12 cellular contexts compared by ENCODE assay signal in genomic region chr1:88801575-88802208, GRCh38.
DNase-seq lines count a peak whose midpoint lies in the region; ATAC-seq lines count a peak whose summit lies in the region.
"Had no signal": no experiment of that assay in that cellular context is flagged by ENCODE, and none has a peak within 500 bp of the region (broad histone marks: within the 10 kb centered on the region; RNA-seq: fewer than 3 reads in every experiment).

No MANE protein-coding gene starts in this region.

- no peaks in the 10 kb centered on the region for H3K27me3 Mint-ChIP-seq in activated naive CD4-positive, alpha-beta T cell treated with anti-CD3 and anti-CD28 coated beads, Interleukin-2, amount 10 ng/mL, durations not matched to agents 7 days and 5 days
- H3K27me3 Mint-ChIP-seq: CD4-positive, alpha-beta memory T cell had no signal

- no peak for ATAC-seq in stimulated activated effector memory CD8-positive, alpha-beta T cell treated with anti-CD3 and anti-CD28 coated beads, Interleukin-12 subunit alpha, Interleukin-12 subunit beta, amount 100 ng/mL, for 72 hours
- ATAC-seq in Right ventricle myocardium superior (ENCODE audit: poor library complexity): no peak
- ATAC-seq: left ventricle myocardium superior had no signal

- H3K9me3 Mint-ChIP-seq in activated naive CD4-positive, alpha-beta T cell treated with anti-CD3 and anti-CD28 coated beads, Interleukin-2, amount 10 ng/mL, durations not matched to agents 7 days and 5 days: peaks cover 14% of the 10 kb centered on the region
- H3K9me3 Mint-ChIP-seq in stimulated activated effector memory CD8-positive, alpha-beta T cell treated with anti-CD3 and anti-CD28 coated beads, Interleukin-12 subunit alpha, Interleukin-12 subunit beta, amount 100 ng/mL, for 72 hours: no peaks in the 10 kb centered on the region

- no peak overlapping the region for H3K4me3 Mint-ChIP-seq in activated naive CD4-positive, alpha-beta T cell treated with anti-CD3 and anti-CD28 coated beads, Interleukin-2, amount 10 ng/mL, durations not matched to agents 7 days and 5 days
- H3K4me3 Mint-ChIP-seq in stimulated activated effector memory CD8-positive, alpha-beta T cell treated with anti-CD3 and anti-CD28 coated beads, Interleukin-12 subunit alpha, Interleukin-12 subunit beta, amount 100 ng/mL, for 72 hours: no peak overlapping the region
- H3K4me3 Mint-ChIP-seq: CD4-positive, alpha-beta memory T cell had no signal

- no peak for DNase-seq in activated naive CD4-positive, alpha-beta T cell treated with anti-CD3 and anti-CD28 coated beads, Interleukin-2, amount 10 ng/mL, durations not matched to agents 7 days and 5 days
- no peak for DNase-seq in activated naive CD4-positive, alpha-beta T cell treated with anti-CD3 and anti-CD28 coated beads, Interleukin-2, amount 50 U/mL, for 16 hours
- DNase-seq in NCI-H69 (lab: John Stamatoyannopoulos, UW): peak; percentile 18
- DNase-seq in dermis blood vessel endothelial cell: peak; percentile 20
- DNase-seq in stimulated activated effector memory CD8-positive, alpha-beta T cell treated with anti-CD3 and anti-CD28 coated beads, Interleukin-12 subunit alpha, Interleukin-12 subunit beta, amount 100 ng/mL, for 72 hours (ENCODE audit: low spot score in 2 of 2): no peak
- no peak for DNase-seq in hippocampal formation (lab: John Stamatoyannopoulos, UW)
- no peak for DNase-seq in Right ventricle myocardium superior
- DNase-seq in occipital lobe (lab: John Stamatoyannopoulos, UW): no peak
- DNase-seq: activated CD4-positive, alpha-beta T cell treated with anti-CD3 and anti-CD28 coated beads for 48 hours; CD4-positive, alpha-beta memory T cell; left ventricle myocardium superior; NCI-H345 had no signal

- CTCF ChIA-PET in activated naive CD4-positive, alpha-beta T cell treated with anti-CD3 and anti-CD28 coated beads, Interleukin-2, amount 10 ng/mL, durations not matched to agents 7 days and 5 days (lab: Charles Lee): interaction anchor here (0.6 to 1.6 kb wide), 4 partner anchors 66 to 116 kb away, joined by 3 to 11 read pairs (median 4); no protein-coding TSS in a partner anchor

- peaks cover 21% of the 10 kb centered on the region for H3K4me1 Mint-ChIP-seq in activated naive CD4-positive, alpha-beta T cell treated with anti-CD3 and anti-CD28 coated beads, Interleukin-2, amount 10 ng/mL, durations not matched to agents 7 days and 5 days
- no peaks in the 10 kb centered on the region for H3K4me1 Mint-ChIP-seq in stimulated activated effector memory CD8-positive, alpha-beta T cell treated with anti-CD3 and anti-CD28 coated beads, Interleukin-12 subunit alpha, Interleukin-12 subunit beta, amount 100 ng/mL, for 72 hours

- intact Hi-C loops in Right ventricle myocardium superior (cut with DNase I): no loop called here

- H3K36me3 Mint-ChIP-seq in activated naive CD4-positive, alpha-beta T cell treated with anti-CD3 and anti-CD28 coated beads, Interleukin-2, amount 10 ng/mL, durations not matched to agents 7 days and 5 days: peaks cover 58% of the 10 kb centered on the region
- H3K36me3 Mint-ChIP-seq in stimulated activated effector memory CD8-positive, alpha-beta T cell treated with anti-CD3 and anti-CD28 coated beads, Interleukin-12 subunit alpha, Interleukin-12 subunit beta, amount 100 ng/mL, for 72 hours: peaks cover 37% of the 10 kb centered on the region

- peak overlapping the region; percentile 82 for H3K27ac Mint-ChIP-seq in activated naive CD4-positive, alpha-beta T cell treated with anti-CD3 and anti-CD28 coated beads, Interleukin-2, amount 10 ng/mL, durations not matched to agents 7 days and 5 days
- H3K27ac Mint-ChIP-seq in stimulated activated effector memory CD8-positive, alpha-beta T cell treated with anti-CD3 and anti-CD28 coated beads, Interleukin-12 subunit alpha, Interleukin-12 subunit beta, amount 100 ng/mL, for 72 hours: peak overlapping the region; percentile 78

Comparison
In these comparisons a context has a peak if more than half of its experiments do, and no peak if none do; other contexts are left out.
1. DNase-seq: peak in NCI-H69 (single experiment) and dermis blood vessel endothelial cell (single experiment); none in activated naive CD4-positive, alpha-beta T cell treated with anti-CD3 and anti-CD28 coated beads, Interleukin-2, amount 10 ng/mL, durations not matched to agents 7 days and 5 days (single experiment), activated naive CD4-positive, alpha-beta T cell treated with anti-CD3 and anti-CD28 coated beads, Interleukin-2, amount 50 U/mL, for 16 hours (single experiment), stimulated activated effector memory CD8-positive, alpha-beta T cell treated with anti-CD3 and anti-CD28 coated beads, Interleukin-12 subunit alpha, Interleukin-12 subunit beta, amount 100 ng/mL, for 72 hours (0 of 2), hippocampal formation (0 of 2), Right ventricle myocardium superior (single experiment) and occipital lobe (single experiment).